Comparison of ENCODE assay signal across 8 cellular contexts in genomic region chr2:47402805-47403691, GRCh38. TPM values are rescaled to one million over a fixed set of nuclear protein-coding genes. Genes with fewer than 3 reads are reported as not detected.
DNase-seq lines count a peak whose midpoint lies in the region; ATAC-seq and TF ChIP-seq lines count a peak whose summit lies in the region.

Gene MSH2 (plus strand): TSS chr2:47403156. CDS start chr2:47403192, 36 bp downstream.

- TF ChIP-seq CTCF in astrocyte of the cerebellum (IDR thresholded peaks at IDR 0.05; ENCODE audit: low read depth, low read length, missing control alignments), result no peak

- no peaks in the 10 kb centered on the region for H3K36me3 ChIP-seq in rectal smooth muscle tissue (ENCODE audit: control insufficient read depth, insufficient read depth, low read length)
- H3K36me3 ChIP-seq in aorta (ENCODE audit: control insufficient read depth in 1 of 2, insufficient read depth in 2 of 2, low read length in 1 of 2), result no peaks in the 10 kb centered on the region

- H3K4me3 ChIP-seq in astrocyte of the cerebellum (ENCODE audit: low read depth, low read length) (peak within 1 kb of the TSS; percentile 83), rectal smooth muscle tissue (ENCODE audit: low read length) (peak within 1 kb of the TSS; percentile 90), aorta (ENCODE audit: low read length in 2 of 2) (peak within 1 kb of the TSS; percentile 70 to 89)

- DNase-seq in NCI-H2081 (lab: John Stamatoyannopoulos, UW), result peak; percentile 99 to 100
- peak; percentile 84 for DNase-seq in T-helper 9 cell
- DNase-seq in astrocyte of the cerebellum (ENCODE audit: low read depth), result peak; percentile 73
- DNase-seq in hepatic stellate cell (ENCODE audit: low spot score), result peak; percentile 99
- peak; percentile 94 to 96 for DNase-seq in aorta

- H3K27ac ChIP-seq in rectal smooth muscle tissue (ENCODE audit: low read depth, low read length) (no peak within 1 kb of the TSS), aorta (ENCODE audit: low read depth in 1 of 2, low read length in 2 of 2) (no peak within 1 kb of the TSS)

- no peaks in the 10 kb centered on the region for H3K27me3 ChIP-seq in rectal smooth muscle tissue (ENCODE audit: control insufficient read depth, insufficient read depth, low read length)
- H3K27me3 ChIP-seq in aorta (ENCODE audit: control insufficient read depth in 1 of 2, insufficient read depth in 2 of 2, low read length in 1 of 2), result no peaks in the 10 kb centered on the region

- H3K9ac ChIP-seq in rectal smooth muscle tissue (ENCODE audit: low read length), result peak within 1 kb of the TSS; percentile 36

- 0% methylated on average over 66 to 78 of the region's 78 CpGs for WGBS in aorta, 2 donors

- H3K4me1 ChIP-seq in rectal smooth muscle tissue (ENCODE audit: control insufficient read depth, insufficient read depth, low read length) (no peaks in the 10 kb centered on the region), aorta (ENCODE audit: control insufficient read depth in 1 of 2, insufficient read depth in 2 of 2, low read length in 2 of 2) (no peaks in the 10 kb centered on the region)

- intact Hi-C loops in aorta (cut with DNase I), result no loop called here

- no peaks in the 10 kb centered on the region for H3K9me3 ChIP-seq in aorta (ENCODE audit: control insufficient read depth, low read length)

- in situ Hi-C loops in astrocyte of the cerebellum (cut with HindIII; ENCODE audit: low sequenced_read_pairs), result no loop called here

- ATAC-seq in GM18511 (IDR thresholded peaks at IDR 0.05; ENCODE audit: unreplicated experiment) (peak; percentile 96), HG03025 (IDR thresholded peaks at IDR 0.05; ENCODE audit: low FRiP score, unreplicated experiment) (peak; percentile 93), aorta (ENCODE audit: low FRiP score) (peak; percentile 98)

RNA-seq across cellular contexts. Expression of gene MSH2, which starts in this region (rescaled TPM):
- total RNA-seq in aorta, result 10 to 100 TPM in 1 of 2 donors, 1 to 10 TPM in 1; 5.5 to 15.4 TPM
- polyA plus RNA-seq in aorta, result 1 to 10 TPM; 6.0 to 6.1 TPM
